10 cellular contexts compared by ENCODE assay signal in the genomic region with DNA sequence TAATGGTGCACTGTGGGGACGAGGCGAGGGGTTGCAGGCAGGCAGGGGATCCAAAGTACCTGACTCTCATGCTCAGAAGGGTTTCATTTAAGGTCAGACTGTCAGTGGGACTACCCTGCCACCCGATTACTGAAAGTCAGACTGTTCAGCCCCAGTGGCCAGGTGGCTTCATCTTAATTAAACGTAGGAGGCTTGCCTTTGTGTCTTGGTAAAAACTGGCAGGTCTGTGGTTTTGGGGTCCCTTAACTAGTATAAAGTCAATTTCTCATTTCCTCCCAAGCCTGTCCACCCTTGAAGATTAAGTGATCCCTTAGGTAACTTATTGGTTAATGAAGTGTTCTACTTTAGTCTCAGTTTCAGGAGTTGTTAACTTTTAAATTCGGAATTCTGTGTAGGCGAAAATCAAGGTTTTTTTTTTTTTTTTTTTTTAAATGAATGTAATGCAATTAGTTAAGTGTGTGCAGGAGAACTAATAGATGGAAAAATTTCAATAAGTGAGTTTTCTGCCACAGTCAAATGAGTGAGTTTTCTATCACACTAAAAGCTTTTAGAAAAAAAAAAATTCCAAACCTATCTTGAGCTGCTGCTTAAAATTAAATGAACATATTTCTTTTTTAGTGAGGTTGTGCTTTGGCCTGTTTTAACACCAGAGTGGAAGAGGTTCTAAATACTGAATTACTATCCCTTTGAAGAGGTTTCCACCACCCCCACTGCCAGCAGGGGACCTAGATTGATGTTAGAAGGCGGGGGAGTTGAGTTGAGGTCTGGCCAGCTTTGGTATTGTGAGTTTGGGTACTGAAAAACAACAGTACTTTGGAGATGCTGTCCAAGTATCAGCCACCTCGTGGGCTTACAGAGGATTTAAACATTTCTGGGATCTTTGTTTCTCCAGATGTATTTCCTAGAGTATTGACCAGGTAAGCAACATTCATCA. TPM values are rescaled to one million over a fixed set of nuclear protein-coding genes. Genes with fewer than 3 reads are reported as not detected.
A peak's percentile ranks its signal among the peaks of the same experiment; 100 is the strongest.
DNase-seq lines count a peak whose midpoint lies in the region; ATAC-seq and TF ChIP-seq lines count a peak whose summit lies in the region.
"Had no signal": no experiment of that assay in that cellular context is flagged by ENCODE, and none has a peak within 500 bp of the region (broad histone marks: within the 10 kb centered on the region; RNA-seq: fewer than 3 reads in every experiment).

No MANE protein-coding gene starts in this region.

- no peak overlapping the region for H3K56ac ChIP-seq in mesendoderm (ENCODE audit: low read length)

- intact Hi-C loops in testis (cut with DNase I; ENCODE audit: low total_unique reads) = no loop called here

- H3K27ac ChIP-seq in mesendoderm (ENCODE audit: low read depth, low read length) (no peak overlapping the region), testis (no peak overlapping the region)
- H3K27ac ChIP-seq: pancreas had no signal

- no peaks in the 10 kb centered on the region for H3K9me3 ChIP-seq in testis
- H3K9me3 ChIP-seq: pancreas had no signal

- no peak overlapping the region for H3K4me2 ChIP-seq in mesendoderm (ENCODE audit: low read length)

- H3K79me2 ChIP-seq in mesendoderm (ENCODE audit: control insufficient read depth, insufficient read depth, low read length) = no peaks in the 10 kb centered on the region

- H2AK5ac ChIP-seq in mesendoderm (ENCODE audit: low read length) = no peak overlapping the region

- H3K36me3 ChIP-seq in mesendoderm (ENCODE audit: control insufficient read depth, insufficient read depth, low read length) (no peaks in the 10 kb centered on the region), testis (ENCODE audit: low read depth, missing control alignments) (no peaks in the 10 kb centered on the region)
- H3K36me3 ChIP-seq: pancreas had no signal

- DNase-seq in mesendoderm (peak; percentile 62), testis (no peak), NCI-H1694 treated with DMSO at 0.1 percent for 48 hours (lab: John Stamatoyannopoulos, UW) (no peak), GOT3 (lab: John Stamatoyannopoulos, UW) (no peak)
- DNase-seq in stimulated activated CD4-positive, alpha-beta T cell treated with anti-CD3 and anti-CD28 coated beads, Interleukin-15, amount 100 ng/mL, for 24 hours = no peak
- DNase-seq: NCI-H1092 treated with DMSO at 0.1 percent for 48 hours, pancreas had no signal

- H3K9ac ChIP-seq in mesendoderm (ENCODE audit: low read length) = no peak overlapping the region

- WGBS in mesendoderm (ENCODE audit: extremely low coverage, insufficient coverage, low lambda C conversion rate) = no CpG with 5 or more reads among the region's 8 CpGs
- whole genome bisulfite sequencing in testis, 2 donors = 77 to 83% methylated on average over 8 of the region's 8 CpGs

- no peak overlapping the region for H4K5ac ChIP-seq in mesendoderm (ENCODE audit: low read length)

- no peak overlapping the region for H3K4me3 ChIP-seq in mesendoderm (ENCODE audit: low read length)
- no peak overlapping the region for H3K4me3 ChIP-seq in testis
- H3K4me3 ChIP-seq: pancreas had no signal

- no peaks in the 10 kb centered on the region for H3K79me1 ChIP-seq in mesendoderm (ENCODE audit: low read length)

- H3K4me1 ChIP-seq in mesendoderm (ENCODE audit: control insufficient read depth, low read depth, low read length) = no peaks in the 10 kb centered on the region
- H3K4me1 ChIP-seq in testis = peaks cover 48% of the 10 kb centered on the region

- no peak overlapping the region for H2BK15ac ChIP-seq in mesendoderm (replicated peaks; ENCODE audit: low read depth)

- H3K4ac ChIP-seq in mesendoderm (ENCODE audit: low read depth, low read length) = no peak overlapping the region

- H4K8ac ChIP-seq in mesendoderm (ENCODE audit: low read depth, low read length) = no peak overlapping the region

- peak; percentile 48 for ATAC-seq in GM18520 (IDR thresholded peaks at IDR 0.05; ENCODE audit: unreplicated experiment)
- ATAC-seq in GM21619 (IDR thresholded peaks at IDR 0.05; ENCODE audit: unreplicated experiment) = peak; percentile 70
- ATAC-seq in HG03432 (IDR thresholded peaks at IDR 0.05; ENCODE audit: unreplicated experiment) = peak; percentile 76
- ATAC-seq: pancreas had no signal

- H3K23ac ChIP-seq in mesendoderm (ENCODE audit: low read length) = no peak overlapping the region

- H3K18ac ChIP-seq in mesendoderm (ENCODE audit: low read length) = peak overlapping the region; percentile 85

- TF ChIP-seq CTCF in testis (IDR thresholded peaks at IDR 0.05) = no peak

- no peaks in the 10 kb centered on the region for H3K27me3 ChIP-seq in mesendoderm (ENCODE audit: insufficient read depth, low read length, poor library complexity)
- no peaks in the 10 kb centered on the region for H3K27me3 ChIP-seq in testis
- H3K27me3 ChIP-seq: pancreas had no signal

- no peak overlapping the region for H2BK5ac ChIP-seq in mesendoderm (ENCODE audit: low read length)

- no peak overlapping the region for H2BK120ac ChIP-seq in mesendoderm (ENCODE audit: low read depth, low read length)

- no peak for TF ChIP-seq POLR2A in testis (IDR thresholded peaks at IDR 0.05)

RNA-seq across cellular contexts. Expression of a gene that starts 15.2 kb away (rescaled TPM):
- 1.1 TPM for polyA plus RNA-seq in mesendoderm (2013, experiment 1 of 2)
- 0.71 TPM for polyA plus RNA-seq in mesendoderm (2013, experiment 2 of 2)
- 100 to 1,000 TPM in 1 of 2 donors, 10 to 100 TPM in 1; 59.7 to 129 TPM for total RNA-seq in testis
- 26.5 TPM for polyA plus RNA-seq in testis (ENCODE audit: insufficient read depth, low read depth, low replicate concordance)

RNA-seq across cellular contexts. Expression of a gene that starts 41.2 kb away (rescaled TPM):
- polyA plus RNA-seq in mesendoderm (2013, experiment 1 of 2) = 7.2 TPM
- 7.5 TPM for polyA plus RNA-seq in mesendoderm (2013, experiment 2 of 2)
- 10 to 100 TPM; 27.6 to 42.6 TPM for total RNA-seq in testis
- 18.8 TPM for polyA plus RNA-seq in testis (ENCODE audit: insufficient read depth, low read depth, low replicate concordance)
